ENCODE assay signal across 8 cellular contexts in the genomic region with DNA sequence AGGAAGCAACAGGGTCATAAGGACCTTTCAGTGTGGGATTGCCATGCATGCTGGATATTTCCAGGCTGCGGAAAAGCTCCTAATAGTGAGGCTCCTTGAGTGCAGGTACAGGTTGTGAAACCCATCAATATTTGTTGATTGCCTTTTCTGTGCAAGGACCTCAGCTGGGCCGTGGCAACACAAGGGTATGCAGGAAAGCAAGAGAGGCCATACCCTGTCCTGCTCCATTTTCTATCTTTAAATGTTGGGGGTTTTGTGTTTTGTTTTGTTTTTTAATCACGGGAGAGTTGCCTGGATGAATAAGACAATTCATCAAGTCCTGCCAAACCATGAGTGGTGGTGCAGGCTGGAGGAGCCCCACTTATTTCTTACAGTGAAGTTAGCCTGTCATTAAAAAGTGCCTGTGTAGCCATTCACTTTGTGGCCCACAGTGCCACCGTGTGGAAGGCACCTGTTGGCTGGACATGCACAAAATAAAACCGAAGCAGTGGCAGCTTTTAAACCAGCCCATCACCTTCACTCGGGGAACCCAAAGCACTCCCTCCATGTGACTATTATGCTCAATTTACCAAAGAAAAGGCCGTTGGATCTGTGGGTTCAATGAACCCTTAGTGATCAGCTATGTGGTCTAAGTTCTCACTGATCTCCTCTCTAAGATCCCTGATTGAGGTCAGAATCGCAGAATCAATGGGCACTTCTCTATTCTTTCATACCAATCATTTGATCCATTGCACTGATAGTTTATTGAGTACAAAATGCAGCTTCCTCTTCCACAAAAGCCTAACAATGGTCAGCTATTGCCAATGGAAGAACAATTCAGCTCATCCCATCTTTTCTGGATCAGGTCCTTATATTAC. TPM values are rescaled to one million over a fixed set of nuclear protein-coding genes. Genes with fewer than 3 reads are reported as not detected.
A peak's percentile ranks its signal among the peaks of the same experiment; 100 is the strongest.
DNase-seq lines count a peak whose midpoint lies in the region; ATAC-seq, FAIRE-seq and TF ChIP-seq lines count a peak whose summit lies in the region.

No MANE protein-coding gene starts in this region.

- no peaks in the 10 kb centered on the region for H3K9me1 ChIP-seq in keratinocyte (ENCODE audit: control insufficient read depth, extremely low read depth, insufficient read depth, low read length)

- H3K4me2 ChIP-seq in keratinocyte (ENCODE audit: control insufficient read depth, extremely low read depth, insufficient read depth, low read depth, low read length): no peak overlapping the region

- ATAC-seq in GM18517 (IDR thresholded peaks at IDR 0.05; ENCODE audit: unreplicated experiment): no peak

- no peaks in the 10 kb centered on the region for H3K27me3 ChIP-seq in ascending aorta
- no peaks in the 10 kb centered on the region for H3K27me3 ChIP-seq in keratinocyte (ENCODE audit: control insufficient read depth, extremely low read depth, insufficient read depth, low read length)

- H3K36me3 ChIP-seq in ascending aorta (peaks cover 0 to 10% of the 10 kb centered on the region in 2 donors), keratinocyte (ENCODE audit: control insufficient read depth in 2 of 2, extremely low read depth in 1 of 2, insufficient read depth in 2 of 2, low read length in 2 of 2) (no peaks in the 10 kb centered on the region)

- FAIRE-seq in keratinocyte (lab: Jason Lieb, UNC): no peak

- TF ChIP-seq CTCF in ascending aorta (IDR thresholded peaks at IDR 0.05): peak in 2 of 3 experiments; percentile 38 to 59
- TF ChIP-seq CTCF in keratinocyte (optimal IDR thresholded peaks at IDR 0.05 in 1 of 3, IDR thresholded peaks at IDR 0.05 in 1 of 3, conservative IDR thresholded peaks at IDR 0.05 in 1 of 3; ENCODE audit: extremely low read depth in 1 of 3, insufficient read depth in 2 of 3, low read length in 3 of 3): peak; percentile 74 to 88 (median 82)

- in situ Hi-C loops in G401 (cut with HindIII; ENCODE audit: low sequenced_read_pairs): no loop called here

- POLR2A ChIA-PET in HEK293T (lab: Yijun Ruan, JAX): interaction anchor here (1.0 kb wide), 1 partner anchor 63 kb away, joined by 5 read pairs; the partner anchor contains the start of gene DZIP1L

- H4K20me1 ChIP-seq in keratinocyte (ENCODE audit: control insufficient read depth, extremely low read depth, insufficient read depth, low read length): no peaks in the 10 kb centered on the region

- H2AFZ ChIP-seq in keratinocyte (ENCODE audit: control insufficient read depth, low read length): no peak overlapping the region

- dilution Hi-C loops in keratinocyte (cut with MboI; ENCODE audit: extremely low pct_ligation_motif_present, low sequenced_read_pairs): no loop called here

- CTCF ChIA-PET in HEK293T (lab: Yijun Ruan, JAX): interaction anchor here (0.7 to 1.5 kb wide), 6 partner anchors 9 to 66 kb away, joined by 3 to 6 read pairs (median 4); no protein-coding TSS in a partner anchor

- no peaks in the 10 kb centered on the region for H3K4me1 ChIP-seq in ascending aorta
- no peaks in the 10 kb centered on the region for H3K4me1 ChIP-seq in keratinocyte (ENCODE audit: control insufficient read depth, extremely low read depth, insufficient read depth, low read length)

- H3K27ac ChIP-seq in ascending aorta (no peak overlapping the region), keratinocyte (ENCODE audit: control insufficient read depth, insufficient read depth, low read length) (no peak overlapping the region)

- H3K4me3 ChIP-seq in ascending aorta: no peak overlapping the region
- no peak overlapping the region for H3K4me3 ChIP-seq in keratinocyte (ENCODE audit: control insufficient read depth in 2 of 3, extremely low read depth in 1 of 3, insufficient read depth in 2 of 3, low read depth in 1 of 3, low read length in 3 of 3)

- no peak overlapping the region for H3K9ac ChIP-seq in keratinocyte (ENCODE audit: control insufficient read depth, extremely low read depth, insufficient read depth, low read length)

- DNase-seq in A172 (ENCODE audit: low spot score) (peak; percentile 59), G401 (ENCODE audit: low spot score) (peak; percentile 66), HEK293T (ENCODE audit: extremely low spot score) (peak; percentile 63), MV-4-11 (lab: John Stamatoyannopoulos, UW) (peak; percentile 29), ascending aorta (ENCODE audit: low spot score in 2 of 2) (no peak), keratinocyte (ENCODE audit: low read depth, low spot score) (no peak)
- DNase-seq in activated effector memory CD4-positive, alpha-beta T cell treated with anti-CD3 and anti-CD28 coated beads, Interleukin-2, amount 50 U/mL, for 16 hours: no peak

- intact Hi-C loops in ascending aorta (cut with DNase I): no loop called here

- no peaks in the 10 kb centered on the region for H3K9me3 ChIP-seq in ascending aorta
- no peaks in the 10 kb centered on the region for H3K9me3 ChIP-seq in keratinocyte (ENCODE audit: control insufficient read depth, low read depth, low read length)

- no peaks in the 10 kb centered on the region for H3K79me2 ChIP-seq in keratinocyte (ENCODE audit: control insufficient read depth, insufficient read depth, low read length)

TF ChIP-seq in HEK293T, 16 proteins besides CTCF, POLR2A, EP300 and RAD21:
- TF ChIP-seq FOXM1 (IDR thresholded peaks at IDR 0.05; ENCODE audit: borderline replicate concordance) (no peak), BHLHE40 (IDR thresholded peaks at IDR 0.05; ENCODE audit: borderline replicate concordance) (no peak), L3MBTL2 (conservative IDR thresholded peaks at IDR 0.05) (no peak), FOXK2 (IDR thresholded peaks at IDR 0.05) (no peak), LEF1 (IDR thresholded peaks at IDR 0.05; ENCODE audit: borderline replicate concordance) (no peak), NFRKB (IDR thresholded peaks at IDR 0.05) (no peak), TARDBP (IDR thresholded peaks at IDR 0.05) (no peak), CTBP1 (IDR thresholded peaks at IDR 0.05; ENCODE audit: borderline replicate concordance) (no peak), SUZ12 (IDR thresholded peaks at IDR 0.05) (no peak)
- TF ChIP-seq, protein P1, sequence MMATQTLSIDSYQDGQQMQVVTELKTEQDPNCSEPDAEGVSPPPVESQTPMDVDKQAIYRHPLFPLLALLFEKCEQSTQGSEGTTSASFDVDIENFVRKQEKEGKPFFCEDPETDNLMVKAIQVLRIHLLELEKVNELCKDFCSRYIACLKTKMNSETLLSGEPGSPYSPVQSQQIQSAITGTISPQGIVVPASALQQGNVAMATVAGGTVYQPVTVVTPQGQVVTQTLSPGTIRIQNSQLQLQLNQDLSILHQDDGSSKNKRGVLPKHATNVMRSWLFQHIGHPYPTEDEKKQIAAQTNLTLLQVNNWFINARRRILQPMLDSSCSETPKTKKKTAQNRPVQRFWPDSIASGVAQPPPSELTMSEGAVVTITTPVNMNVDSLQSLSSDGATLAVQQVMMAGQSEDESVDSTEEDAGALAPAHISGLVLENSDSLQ (IDR thresholded peaks at IDR 0.05): no peak

RNA-seq across cellular contexts. Expression of gene CLDN18, which starts 42.2 kb away (rescaled TPM):
- 0.07 and 0.26 TPM in 2 replicates for total RNA-seq in A172 (2014; rRNA removed; shearing (Covaris generic))
- not detected in 2 replicates for total RNA-seq in G401 (2014; rRNA removed; shearing (Covaris generic))
- 0.11 TPM for total RNA-seq in ascending aorta
- not detected in 3 replicates for polyA plus RNA-seq in keratinocyte
- not detected for polyA plus RNA-seq in keratinocyte (2011; ENCODE audit: low read depth)
- polyA plus RNA-seq in keratinocyte (2011; cell fraction: cytosol; rRNA removed): not detected in 2 replicates
- polyA plus RNA-seq in keratinocyte (2011; cell fraction: nucleus; rRNA removed): not detected in 2 replicates
- not detected in 2 replicates for polyA plus RNA-seq in keratinocyte (2012; ENCODE audit: low replicate concordance)
- polyA minus RNA-seq in keratinocyte: not detected in 3 replicates
- not detected for polyA minus RNA-seq in keratinocyte (2011; cell fraction: cytosol; rRNA and poly(A)+ RNA removed)
- polyA minus RNA-seq in keratinocyte (2011; cell fraction: nucleus; rRNA and poly(A)+ RNA removed): not detected in 2 replicates

Comparison
In these comparisons a context has a peak if more than half of its experiments do, and no peak if none do; other contexts are left out.
1. DNase-seq: peak in A172 (single experiment), G401 (single experiment), HEK293T (single experiment) and MV-4-11 (single experiment); none in ascending aorta (0 of 2), keratinocyte (single experiment) and activated effector memory CD4-positive, alpha-beta T cell treated with anti-CD3 and anti-CD28 coated beads, Interleukin-2, amount 50 U/mL, for 16 hours (single experiment).